ENCODE assay signal across 22 cellular contexts in genomic region chr10:120782336-120782735, GRCh38.
"Had no signal": no experiment of that assay in that cellular context is flagged by ENCODE, and none has a peak within 500 bp of the region (broad histone marks: within the 10 kb centered on the region; RNA-seq: fewer than 3 reads in every experiment).

No MANE protein-coding gene starts in this region.

- DNase-seq: dorsolateral prefrontal cortex; effector CD4-positive, alpha-beta T cell; gastrocnemius medialis; head of caudate nucleus; left colon; left ventricle myocardium superior; lower lobe of right lung; naive thymus-derived CD8-positive, alpha-beta T cell; pancreas; retina; right lobe of liver; small intestine; stimulated activated CD4-positive, alpha-beta T cell treated with anti-CD3 and anti-CD28 coated beads, Interleukin-15, amount 100 ng/mL, for 24 hours; stimulated activated CD4-positive, alpha-beta T cell treated with anti-CD3 and anti-CD28 coated beads, Interleukin-2, amount 100 ng/mL, for 48 hours; stimulated activated naive B cell treated with anti-CD40 and anti-IgM and Interleukin-4, amounts not matched to agents 10 μg/mL and 1 μg/mL and 100 μg/mL, for 72 hours; upper lobe of right lung had no signal

- H3K36me3 Mint-ChIP-seq: naive thymus-derived CD8-positive, alpha-beta T cell; stimulated activated naive B cell treated with anti-CD40 and anti-IgM and Interleukin-4, amounts not matched to agents 10 μg/mL and 1 μg/mL and 100 μg/mL, for 72 hours had no signal

- H3K4me3 Mint-ChIP-seq: naive thymus-derived CD8-positive, alpha-beta T cell; stimulated activated naive B cell treated with anti-CD40 and anti-IgM and Interleukin-4, amounts not matched to agents 10 μg/mL and 1 μg/mL and 100 μg/mL, for 72 hours; stimulated activated naive CD8-positive, alpha-beta T cell treated with anti-CD3 and anti-CD28 coated beads, Interleukin-15, Interleukin-2, amounts not matched to agents 100 ng/mL and 50 ng/mL, for 24 hours had no signal

- H3K27ac ChIP-seq: dorsolateral prefrontal cortex, gastrocnemius medialis, lower lobe of right lung, neutrophil, pancreas, right lobe of liver, thoracic aorta, tibial nerve, upper lobe of right lung, vagina had no signal

- H3K4me3 ChIP-seq: dorsolateral prefrontal cortex, gastrocnemius medialis, lower lobe of right lung, pancreas, right lobe of liver, thoracic aorta, tibial nerve, upper lobe of right lung, vagina had no signal

- H3K36me3 ChIP-seq: gastrocnemius medialis, lower lobe of right lung, neutrophil, pancreas, right lobe of liver, thoracic aorta, tibial nerve, upper lobe of right lung, vagina had no signal

- H3K27me3 ChIP-seq: dorsolateral prefrontal cortex, gastrocnemius medialis, pancreas, right lobe of liver, tibial nerve, upper lobe of right lung, vagina had no signal

- H3K9me3 ChIP-seq: gastrocnemius medialis, lower lobe of right lung, neutrophil, pancreas, right lobe of liver, thoracic aorta, tibial nerve, upper lobe of right lung, vagina had no signal

- ATAC-seq: gastrocnemius medialis; left colon; left ventricle myocardium superior; lower lobe of right lung; naive thymus-derived CD8-positive, alpha-beta T cell; pancreas; right lobe of liver; stimulated activated naive B cell treated with anti-CD40 and anti-IgM and Interleukin-4, amounts not matched to agents 10 μg/mL and 1 μg/mL and 100 μg/mL, for 72 hours; upper lobe of right lung had no signal

- H3K9me3 Mint-ChIP-seq: stimulated activated naive CD8-positive, alpha-beta T cell treated with anti-CD3 and anti-CD28 coated beads, Interleukin-15, Interleukin-2, amounts not matched to agents 100 ng/mL and 50 ng/mL, for 24 hours had no signal

- H3K27ac Mint-ChIP-seq: naive thymus-derived CD8-positive, alpha-beta T cell; stimulated activated naive B cell treated with anti-CD40 and anti-IgM and Interleukin-4, amounts not matched to agents 10 μg/mL and 1 μg/mL and 100 μg/mL, for 72 hours; stimulated activated naive CD8-positive, alpha-beta T cell treated with anti-CD3 and anti-CD28 coated beads, Interleukin-15, Interleukin-2, amounts not matched to agents 100 ng/mL and 50 ng/mL, for 24 hours had no signal

- H3K4me1 ChIP-seq: gastrocnemius medialis, lower lobe of right lung, pancreas, right lobe of liver, tibial nerve, upper lobe of right lung, vagina had no signal

- H3K4me1 Mint-ChIP-seq: naive thymus-derived CD8-positive, alpha-beta T cell; stimulated activated naive B cell treated with anti-CD40 and anti-IgM and Interleukin-4, amounts not matched to agents 10 μg/mL and 1 μg/mL and 100 μg/mL, for 72 hours had no signal

- FAIRE-seq: colon, pancreas, small intestine had no signal
